ENCODE assay signal across 8 cellular contexts in genomic region chr5:127228540-127229184, GRCh38.
DNase-seq lines count a peak whose midpoint lies in the region; ATAC-seq and TF ChIP-seq lines count a peak whose summit lies in the region.

No MANE protein-coding gene starts in this region.

- no peak; the same call in 1 of the 3 replicates for ATAC-seq in SK-N-SH treated with all-trans-retinoic acid at 6 μM for 48 hours
- ATAC-seq in HG03196 (IDR thresholded peaks at IDR 0.05; ENCODE audit: unreplicated experiment): no peak

- TF ChIP-seq CTCF in SK-N-SH (IDR thresholded peaks at IDR 0.05): no peak

- H3K9me3 ChIP-seq in SK-N-SH: no peaks in the 10 kb centered on the region

- POLR2A ChIA-PET in SK-N-SH (lab: Yijun Ruan, JAX): no interaction called here

- H3K4me2 ChIP-seq in SK-N-SH: no peak overlapping the region; the same call in 1 of the 2 replicates

- CTCF ChIA-PET in SK-N-SH (lab: Yijun Ruan, JAX): interaction anchor here (1.4 kb wide), 1 partner anchor 264 kb away, joined by 3 read pairs; no protein-coding TSS in a partner anchor

- no peak for TF ChIP-seq RAD21 in SK-N-SH (IDR thresholded peaks at IDR 0.05; ENCODE audit: low read length)

- H3K27me3 ChIP-seq in SK-N-SH (ENCODE audit: insufficient read depth): no peaks in the 10 kb centered on the region

- peaks cover 2% of the 10 kb centered on the region for H3K27me3 Mint-ChIP-seq in activated T-helper 1 cell treated with anti-CD3 and anti-CD28 coated beads, Interleukin-12 subunit alpha, Interleukin-12 subunit beta, Interleukin-2, Interleukin-4 antibody, amounts not matched to agents 30 ng/mL and 10 ng/mL and 1 ng/mL, durations not matched to agents 14 hours and 24 hours and 36 hours (ENCODE audit: insufficient read depth)
- H3K27me3 Mint-ChIP-seq in activated T-helper 2 cell treated with anti-CD3 and anti-CD28 coated beads, Interferon-gamma antibody, Interleukin-2, Interleukin-4, amounts not matched to agents 10 μg/mL and 5 μg/mL and 100 μg/mL, durations not matched to agents 14 hours and 24 hours and 36 hours (ENCODE audit: low read depth): peaks cover 12% of the 10 kb centered on the region

- H3F3A ChIP-seq in SK-N-SH (replicated peaks; ENCODE audit: insufficient read depth): no peaks in the 10 kb centered on the region

- DNase-seq in SK-N-SH: peak; percentile 7
- no peak for DNase-seq in activated T-helper 1 cell treated with anti-CD3 and anti-CD28 coated beads, Interleukin-12 subunit alpha, Interleukin-12 subunit beta, Interleukin-2, Interleukin-4 antibody, amounts not matched to agents 30 ng/mL and 10 ng/mL and 1 ng/mL, durations not matched to agents 14 hours and 24 hours and 36 hours (ENCODE audit: low spot score)
- DNase-seq in iPS-NIHi11 (ENCODE audit: low spot score): peak; percentile 34
- no peak for DNase-seq in substantia nigra (lab: John Stamatoyannopoulos, UW)
- DNase-seq in middle frontal gyrus (ENCODE audit: extremely low spot score, low spot score): no peak
- no peak for DNase-seq in activated T-helper 2 cell treated with anti-CD3 and anti-CD28 coated beads, Interferon-gamma antibody, Interleukin-2, Interleukin-4, amounts not matched to agents 10 μg/mL and 5 μg/mL and 100 μg/mL, durations not matched to agents 14 hours and 24 hours and 36 hours (ENCODE audit: low spot score)

- no peaks in the 10 kb centered on the region for H3K36me3 Mint-ChIP-seq in activated T-helper 1 cell treated with anti-CD3 and anti-CD28 coated beads, Interleukin-12 subunit alpha, Interleukin-12 subunit beta, Interleukin-2, Interleukin-4 antibody, amounts not matched to agents 30 ng/mL and 10 ng/mL and 1 ng/mL, durations not matched to agents 14 hours and 24 hours and 36 hours (ENCODE audit: low read depth)
- no peaks in the 10 kb centered on the region for H3K36me3 Mint-ChIP-seq in activated T-helper 2 cell treated with anti-CD3 and anti-CD28 coated beads, Interferon-gamma antibody, Interleukin-2, Interleukin-4, amounts not matched to agents 10 μg/mL and 5 μg/mL and 100 μg/mL, durations not matched to agents 14 hours and 24 hours and 36 hours (ENCODE audit: low read depth)

- 94% methylated on average over 18 of the region's 18 CpGs for WGBS in SK-N-SH (ENCODE audit: low lambda C conversion rate)

- H3K4me1 ChIP-seq in SK-N-SH (ENCODE audit: control insufficient read depth in 1 of 2, insufficient read depth in 2 of 2, low read depth in 1 of 2, low read length in 1 of 2): no peaks in the 10 kb centered on the region; a peak in 1 of 4 replicates

- no peaks in the 10 kb centered on the region for H3K36me3 ChIP-seq in SK-N-SH (replicated peaks in 1 of 2; ENCODE audit: control insufficient read depth in 1 of 2, insufficient read depth in 2 of 2, low read length in 1 of 2)

- no peaks in the 10 kb centered on the region for H4K20me1 ChIP-seq in SK-N-SH (ENCODE audit: insufficient read depth)

- H3K9me3 Mint-ChIP-seq in activated T-helper 1 cell treated with anti-CD3 and anti-CD28 coated beads, Interleukin-12 subunit alpha, Interleukin-12 subunit beta, Interleukin-2, Interleukin-4 antibody, amounts not matched to agents 30 ng/mL and 10 ng/mL and 1 ng/mL, durations not matched to agents 14 hours and 24 hours and 36 hours: no peaks in the 10 kb centered on the region
- H3K9me3 Mint-ChIP-seq in activated T-helper 2 cell treated with anti-CD3 and anti-CD28 coated beads, Interferon-gamma antibody, Interleukin-2, Interleukin-4, amounts not matched to agents 10 μg/mL and 5 μg/mL and 100 μg/mL, durations not matched to agents 14 hours and 24 hours and 36 hours: no peaks in the 10 kb centered on the region

- intact Hi-C loops in activated T-helper 1 cell treated with anti-CD3 and anti-CD28 coated beads, Interleukin-12 subunit alpha, Interleukin-12 subunit beta, Interleukin-2, Interleukin-4 antibody, amounts not matched to agents 30 ng/mL and 10 ng/mL and 1 ng/mL, durations not matched to agents 14 hours and 24 hours and 36 hours (cut with micrococcal nuclease): loop anchor here (5.0 kb wide), 3 partner anchors 84 to 256 kb away; partner anchors contain the start of gene C5orf63
- intact Hi-C loops in activated T-helper 2 cell treated with anti-CD3 and anti-CD28 coated beads, Interferon-gamma antibody, Interleukin-2, Interleukin-4, amounts not matched to agents 10 μg/mL and 5 μg/mL and 100 μg/mL, durations not matched to agents 14 hours and 24 hours and 36 hours (cut with micrococcal nuclease): loop anchor here (1.0 kb wide), 1 partner anchor 198 kb away; the partner anchor contains the start of gene MARCHF3

- no peak overlapping the region for H3K27ac Mint-ChIP-seq in activated T-helper 1 cell treated with anti-CD3 and anti-CD28 coated beads, Interleukin-12 subunit alpha, Interleukin-12 subunit beta, Interleukin-2, Interleukin-4 antibody, amounts not matched to agents 30 ng/mL and 10 ng/mL and 1 ng/mL, durations not matched to agents 14 hours and 24 hours and 36 hours
- no peak overlapping the region for H3K27ac Mint-ChIP-seq in activated T-helper 2 cell treated with anti-CD3 and anti-CD28 coated beads, Interferon-gamma antibody, Interleukin-2, Interleukin-4, amounts not matched to agents 10 μg/mL and 5 μg/mL and 100 μg/mL, durations not matched to agents 14 hours and 24 hours and 36 hours

- peaks cover 5% of the 10 kb centered on the region for H3K4me1 Mint-ChIP-seq in activated T-helper 1 cell treated with anti-CD3 and anti-CD28 coated beads, Interleukin-12 subunit alpha, Interleukin-12 subunit beta, Interleukin-2, Interleukin-4 antibody, amounts not matched to agents 30 ng/mL and 10 ng/mL and 1 ng/mL, durations not matched to agents 14 hours and 24 hours and 36 hours (ENCODE audit: low read depth)
- H3K4me1 Mint-ChIP-seq in activated T-helper 2 cell treated with anti-CD3 and anti-CD28 coated beads, Interferon-gamma antibody, Interleukin-2, Interleukin-4, amounts not matched to agents 10 μg/mL and 5 μg/mL and 100 μg/mL, durations not matched to agents 14 hours and 24 hours and 36 hours (ENCODE audit: low read depth): peaks cover 8% of the 10 kb centered on the region

- H3K9ac ChIP-seq in SK-N-SH: no peak overlapping the region

- peak overlapping the region; percentile 38 for H3K4me3 Mint-ChIP-seq in activated T-helper 1 cell treated with anti-CD3 and anti-CD28 coated beads, Interleukin-12 subunit alpha, Interleukin-12 subunit beta, Interleukin-2, Interleukin-4 antibody, amounts not matched to agents 30 ng/mL and 10 ng/mL and 1 ng/mL, durations not matched to agents 14 hours and 24 hours and 36 hours
- no peak overlapping the region for H3K4me3 Mint-ChIP-seq in activated T-helper 2 cell treated with anti-CD3 and anti-CD28 coated beads, Interferon-gamma antibody, Interleukin-2, Interleukin-4, amounts not matched to agents 10 μg/mL and 5 μg/mL and 100 μg/mL, durations not matched to agents 14 hours and 24 hours and 36 hours (ENCODE audit: low read depth)

- TF ChIP-seq EP300 in SK-N-SH (IDR thresholded peaks at IDR 0.05; ENCODE audit: borderline replicate concordance in 1 of 2, low read depth in 1 of 2, low read length in 1 of 2): no peak

- no peaks in the 10 kb centered on the region for H3K9me2 ChIP-seq in SK-N-SH

- peak overlapping the region; percentile 72 for H2AFZ ChIP-seq in SK-N-SH (ENCODE audit: low read depth)

- H3K27ac ChIP-seq in SK-N-SH (ENCODE audit: low read depth in 2 of 2, low read length in 1 of 2) (no peak overlapping the region), substantia nigra (ENCODE audit: low read depth, low read length, poor library complexity, severe bottlenecking) (peak overlapping the region; percentile 33)

- peak overlapping the region in 1 of 2 experiments; percentile 48; a peak in 1 of 4 replicates for H3K4me3 ChIP-seq in SK-N-SH (ENCODE audit: low read depth in 2 of 2, low read length in 1 of 2)

- H3K79me2 ChIP-seq in SK-N-SH (ENCODE audit: insufficient read depth): no peaks in the 10 kb centered on the region

TF ChIP-seq in SK-N-SH, 30 proteins besides CTCF, POLR2A, EP300 and RAD21:
- no peak for TF ChIP-seq PBX3 (IDR thresholded peaks at IDR 0.05)

TF ChIP-seq in SK-N-SH treated with all-trans-retinoic acid at 6 μM for 48 hours, 23 proteins besides CTCF, POLR2A, EP300 and RAD21 (continues in another document):
- TF ChIP-seq ESRRG (CRISPR knock-in tag; IDR thresholded peaks at IDR 0.05): no peak
- no peak for TF ChIP-seq PATZ1 (CRISPR knock-in tag; IDR thresholded peaks at IDR 0.05; ENCODE audit: borderline replicate concordance)
- TF ChIP-seq ARNTL (CRISPR knock-in tag; IDR thresholded peaks at IDR 0.05; ENCODE audit: borderline replicate concordance, low read depth): no peak

Comparison
In these comparisons a context has a peak if more than half of its experiments do, and no peak if none do; other contexts are left out.
1. DNase-seq: peak in SK-N-SH (single experiment) and iPS-NIHi11 (single experiment); none in activated T-helper 1 cell treated with anti-CD3 and anti-CD28 coated beads, Interleukin-12 subunit alpha, Interleukin-12 subunit beta, Interleukin-2, Interleukin-4 antibody, amounts not matched to agents 30 ng/mL and 10 ng/mL and 1 ng/mL, durations not matched to agents 14 hours and 24 hours and 36 hours (single experiment), substantia nigra (0 of 49), middle frontal gyrus (single experiment) and activated T-helper 2 cell treated with anti-CD3 and anti-CD28 coated beads, Interferon-gamma antibody, Interleukin-2, Interleukin-4, amounts not matched to agents 10 μg/mL and 5 μg/mL and 100 μg/mL, durations not matched to agents 14 hours and 24 hours and 36 hours (single experiment).